22 cellular contexts compared by ENCODE assay signal in genomic region chr4:32161382-32161781, GRCh38.
DNase-seq lines count a peak whose midpoint lies in the region; ATAC-seq and TF ChIP-seq lines count a peak whose summit lies in the region.
"Had no signal": no experiment of that assay in that cellular context is flagged by ENCODE, and none has a peak within 500 bp of the region (broad histone marks: within the 10 kb centered on the region; RNA-seq: fewer than 3 reads in every experiment).

No MANE protein-coding gene starts in this region.

- in situ Hi-C loops in astrocyte of the spinal cord (cut with HindIII; ENCODE audit: low sequenced_read_pairs) = no loop called here

- ATAC-seq in HG03045 (IDR thresholded peaks at IDR 0.05; ENCODE audit: unreplicated experiment) = no peak
- ATAC-seq: activated CD8-positive, alpha-beta memory T cell treated with anti-CD3 and anti-CD28 coated beads, Interleukin-2, amount 10 ng/mL, durations not matched to agents 7 days and 5 days; body of pancreas had no signal

- no peak overlapping the region for H3K4me3 ChIP-seq in astrocyte of the spinal cord (ENCODE audit: low read depth, low read length)
- H3K4me3 ChIP-seq: body of pancreas, dorsolateral prefrontal cortex, esophagus squamous epithelium, sigmoid colon, suprapubic skin had no signal

- TF ChIP-seq CTCF in astrocyte of the spinal cord (IDR thresholded peaks at IDR 0.05; ENCODE audit: low read depth, low read length) = no peak

- DNase-seq in HS-5 (ENCODE audit: low read depth) (peak; percentile 19), OCI-M1 (lab: John Stamatoyannopoulos, UW) (peak; percentile 62), astrocyte of the spinal cord (ENCODE audit: low read depth, low spot score) (peak; percentile 25), kidney tubule cell (ENCODE audit: low spot score) (peak; percentile 10), NK-92 (lab: John Stamatoyannopoulos, UW; ENCODE audit: unreplicated experiment) (no peak), NCI-H1105 (lab: John Stamatoyannopoulos, UW) (no peak), inferior parietal cortex (ENCODE audit: extremely low spot score) (no peak)
- DNase-seq: activated CD8-positive, alpha-beta memory T cell treated with anti-CD3 and anti-CD28 coated beads, Interleukin-2, amount 10 ng/mL, durations not matched to agents 7 days and 5 days; activated effector memory CD4-positive, alpha-beta T cell treated with anti-CD3 and anti-CD28 coated beads, Interleukin-2, amount 50 U/mL, for 16 hours; body of pancreas; dorsolateral prefrontal cortex; esophagus squamous epithelium; NCI-H2081 treated with DMSO at 0.1 percent for 48 hours; NCI-H69; occipital lobe; Right ventricle myocardium superior; sigmoid colon; stimulated activated CD4-positive, alpha-beta T cell treated with anti-CD3 and anti-CD28 coated beads, Interleukin-4, amount 100 ng/mL, for 24 hours; stimulated activated CD8-positive, alpha-beta memory T cell treated with anti-CD3 and anti-CD28 coated beads, Interleukin-4, amount 100 ng/mL, for 48 hours; T1000 had no signal

Comparison
In these comparisons a context has a peak if more than half of its experiments do, and no peak if none do; other contexts are left out.
1. DNase-seq: peak in HS-5 (single experiment), OCI-M1 (single experiment), astrocyte of the spinal cord (single experiment) and kidney tubule cell (single experiment); none in NK-92 (single experiment), NCI-H1105 (single experiment) and inferior parietal cortex (single experiment).